ENCODE assay signal across 8 cellular contexts in genomic region chr12:132144115-132145071, GRCh38. TPM values are rescaled to one million over a fixed set of nuclear protein-coding genes. Genes with fewer than 3 reads are reported as not detected.
DNase-seq lines count a peak whose midpoint lies in the region; ATAC-seq and TF ChIP-seq lines count a peak whose summit lies in the region.

TSS of gene DDX51 (minus strand) at chr12:132144319. CDS start at chr12:132144296, 23 bp downstream.
TSS of gene NOC4L (plus strand) at chr12:132144457. CDS start at chr12:132144489, 32 bp downstream.

- H3K27me3 ChIP-seq in spleen (replicated peaks in 1 of 7): no peaks in the 10 kb centered on the region

- H3K27me3 Mint-ChIP-seq in WTC11 (ENCODE audit: low read depth): no peaks in the 10 kb centered on the region

- WGBS in spleen, 5 donors: 0 to 3% (median 1%) methylated on average over 23 to 113 of the region's 113 CpGs

- TF ChIP-seq CTCF in WTC11 (IDR thresholded peaks at IDR 0.05) (no peak), cardiac fibroblast (IDR thresholded peaks at IDR 0.05; ENCODE audit: low read depth, low read length) (no peak), spleen (IDR thresholded peaks at IDR 0.05 in 8 of 11, conservative IDR thresholded peaks at IDR 0.05 in 3 of 11) (peak in 3 of 11 experiments; percentile 18 to 39 (median 31))

- peak in 2 of 3 donors; percentile 21 to 92 for TF ChIP-seq POLR2A in spleen (IDR thresholded peaks at IDR 0.05)

- CTCF ChIA-PET in WTC11 (lab: Charles Lee): interaction anchor here (1.0 to 1.9 kb wide), 2 partner anchors 9 kb away, joined by 4 read pairs; no protein-coding TSS in a partner anchor

- H3K27ac Mint-ChIP-seq in WTC11: peak within 1 kb of the TSS; percentile 60; the same call in 1 of the 2 replicates

- peaks cover 12% of the 10 kb centered on the region for H3K36me3 Mint-ChIP-seq in WTC11

- H3K36me3 ChIP-seq in spleen: peaks cover 0 to 64% (median 47%) of the 10 kb centered on the region in 6 donors

- peak; percentile 79 for ATAC-seq in GM18907 (IDR thresholded peaks at IDR 0.05; ENCODE audit: unreplicated experiment)
- peak; percentile 86 for ATAC-seq in HG03139 (IDR thresholded peaks at IDR 0.05; ENCODE audit: unreplicated experiment)
- ATAC-seq in WTC11: peak; percentile 79

- peak within 1 kb of the TSS; percentile 33 to 94 (median 87) for H3K27ac ChIP-seq in spleen

- H3K4me3 Mint-ChIP-seq in WTC11: peak within 1 kb of the TSS; percentile 78

- POLR2A ChIA-PET in WTC11 (lab: Charles Lee): no interaction called here

- peaks cover 24 to 58% (median 34%) of the 10 kb centered on the region in 6 donors for H3K4me1 ChIP-seq in spleen

- H3K9me3 Mint-ChIP-seq in WTC11: no peaks in the 10 kb centered on the region

- peak within 1 kb of the TSS; percentile 86 to 96 for H3K4me3 ChIP-seq in cardiac fibroblast (replicated peaks in 1 of 2; ENCODE audit: low read depth in 2 of 2, low read length in 2 of 2)
- peak within 1 kb of the TSS; percentile 56 to 97 (median 89) for H3K4me3 ChIP-seq in spleen

- no peaks in the 10 kb centered on the region for H3K9me3 ChIP-seq in spleen

- DNase-seq in AG08396 (ENCODE audit: low spot score): peak; percentile 99
- peak; percentile 98 for DNase-seq in NCI-H2227 (lab: John Stamatoyannopoulos, UW; ENCODE audit: unreplicated experiment)
- DNase-seq in WTC11 (ENCODE audit: low spot score): peak; percentile 94
- peak; percentile 95 to 96 for DNase-seq in cardiac fibroblast (ENCODE audit: low read depth in 2 of 2)
- peak; percentile 95 for DNase-seq in inferior parietal cortex (ENCODE audit: extremely low spot score)
- peak; percentile 97 for DNase-seq in spleen

- intact Hi-C loops in spleen (cut with DNase I; ENCODE audit: low total_unique reads): no loop called here

- peaks cover 10% of the 10 kb centered on the region for H3K4me1 Mint-ChIP-seq in WTC11

TF ChIP-seq in WTC11, 78 proteins besides CTCF, POLR2A, EP300 and RAD21 (continues in another document):
- TF ChIP-seq ZNF232 (CRISPR knock-in tag; IDR thresholded peaks at IDR 0.05): no peak
- TF ChIP-seq TEAD4 (CRISPR knock-in tag; IDR thresholded peaks at IDR 0.05): peak; percentile 46
- peak; percentile 70; the same call in 1 of the 2 replicates for TF ChIP-seq HMGXB4 (CRISPR knock-in tag; IDR thresholded peaks at IDR 0.05)
- no peak for TF ChIP-seq ZNF281 (CRISPR knock-in tag; IDR thresholded peaks at IDR 0.05)
- TF ChIP-seq CREM (CRISPR knock-in tag; IDR thresholded peaks at IDR 0.05): peak; percentile 100
- TF ChIP-seq NFYB (CRISPR knock-in tag; conservative IDR thresholded peaks at IDR 0.05; ENCODE audit: low read depth): peak; percentile 49
- TF ChIP-seq JUN (CRISPR knock-in tag; IDR thresholded peaks at IDR 0.05): peak; percentile 11; the same call in 1 of the 2 replicates
- TF ChIP-seq ZNF512 (CRISPR knock-in tag; IDR thresholded peaks at IDR 0.05; ENCODE audit: borderline replicate concordance): no peak
- 0 out of 2 replicates have a peak, but pooled peaks have one; percentile 7 for TF ChIP-seq PRDM15 (CRISPR knock-in tag; IDR thresholded peaks at IDR 0.05)
- TF ChIP-seq TP53 (CRISPR knock-in tag; IDR thresholded peaks at IDR 0.05): peak; percentile 72; the same call in 1 of the 2 replicates
- TF ChIP-seq E2F4 (CRISPR knock-in tag; IDR thresholded peaks at IDR 0.05; ENCODE audit: borderline replicate concordance, low read depth): peak; percentile 54; the same call in 1 of the 2 replicates
- peak; percentile 12; the same call in 1 of the 2 replicates for TF ChIP-seq NFE2L1 (CRISPR knock-in tag; IDR thresholded peaks at IDR 0.05)
- peak; percentile 99 for TF ChIP-seq CREB1 (CRISPR knock-in tag; IDR thresholded peaks at IDR 0.05)
- TF ChIP-seq TEAD1 (CRISPR knock-in tag; IDR thresholded peaks at IDR 0.05): peak; percentile 89
- no peak for TF ChIP-seq TCF7 (CRISPR knock-in tag; IDR thresholded peaks at IDR 0.05; ENCODE audit: low read depth)

RNA-seq across cellular contexts. Expression of gene DDX51, which starts in this region (rescaled TPM):
- total RNA-seq in WTC11 (2021) (32.7 to 34.2 TPM (median 33.3 TPM) in 3 replicates), spleen (10 to 100 TPM; 17.8 to 31.6 (median 19.4) TPM)
- 10 to 100 TPM; 16.9 to 36.0 (median 19.5) TPM for polyA plus RNA-seq in spleen

RNA-seq across cellular contexts. Expression of gene NOC4L, which starts in this region (rescaled TPM):
- 38.0 to 41.4 TPM (median 39.6 TPM) in 3 replicates for total RNA-seq in WTC11 (2021)
- 10 to 100 TPM in 6 of 7 donors, 1 to 10 TPM in 1; 8.3 to 18.7 (median 14.6) TPM for total RNA-seq in spleen
- polyA plus RNA-seq in spleen: 10 to 100 TPM; 25.2 to 38.6 (median 33.1) TPM

Comparison
In these comparisons a context has a peak if more than half of its experiments do, and no peak if none do; other contexts are left out.
1. Peak in every context shown above with its lines: DNase-seq, ATAC-seq, H3K4me3 ChIP-seq and H3K27ac ChIP-seq.